ENCODE assay signal across 9 cellular contexts in the genomic region with DNA sequence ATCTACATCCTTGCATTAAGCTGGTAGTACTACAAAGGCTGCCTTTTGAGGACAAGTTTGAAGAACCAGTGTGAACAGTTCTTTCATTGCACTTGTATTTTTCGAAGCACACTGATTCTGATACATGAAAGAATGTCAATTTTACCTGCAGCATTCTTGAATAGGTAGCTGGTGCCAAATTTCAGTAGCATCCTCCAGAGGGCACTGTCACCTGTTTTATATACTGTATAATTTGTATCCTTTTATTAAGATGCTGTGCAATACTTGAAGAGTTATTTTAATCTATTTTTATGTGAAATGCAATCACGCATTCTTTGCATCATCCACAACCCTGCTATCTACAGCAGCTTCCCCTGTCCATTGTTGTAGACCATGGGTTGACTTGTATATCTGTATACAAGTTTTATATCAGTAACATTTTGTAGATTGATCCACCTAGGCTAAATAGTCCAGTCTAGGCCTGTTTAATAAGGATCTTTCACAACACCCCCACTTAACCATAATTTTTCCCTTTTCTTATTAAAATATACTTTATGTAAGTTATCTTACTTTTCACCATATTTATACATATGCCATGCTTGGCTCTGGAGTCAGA.
DNase-seq lines count a peak whose midpoint lies in the region; ATAC-seq, FAIRE-seq and TF ChIP-seq lines count a peak whose summit lies in the region.
"Had no signal": no experiment of that assay in that cellular context is flagged by ENCODE, and none has a peak within 500 bp of the region (broad histone marks: within the 10 kb centered on the region; RNA-seq: fewer than 3 reads in every experiment).

No MANE protein-coding gene starts in this region.

- dilution Hi-C loops in endothelial cell of umbilical vein (cut with MboI; ENCODE audit: extremely low pct_ligation_motif_present, low sequenced_read_pairs) = no loop called here

- no peak overlapping the region for H3K4me3 ChIP-seq in endothelial cell of umbilical vein (replicated peaks in 1 of 3; ENCODE audit: insufficient read depth in 1 of 3, low read depth in 1 of 3, low read length in 3 of 3)

- ATAC-seq in HG02678 (IDR thresholded peaks at IDR 0.05; ENCODE audit: unreplicated experiment) (no peak), HG03280 (IDR thresholded peaks at IDR 0.05; ENCODE audit: unreplicated experiment) (no peak)

- no peaks in the 10 kb centered on the region for H3K79me2 ChIP-seq in endothelial cell of umbilical vein (ENCODE audit: control insufficient read depth, insufficient read depth, low read length)

- no peaks in the 10 kb centered on the region for H4K20me1 ChIP-seq in endothelial cell of umbilical vein (replicated peaks; ENCODE audit: control insufficient read depth, extremely low read depth, insufficient read depth, low read length)

- no peaks in the 10 kb centered on the region for H3K27me3 ChIP-seq in endothelial cell of umbilical vein (ENCODE audit: control insufficient read depth in 2 of 2, insufficient read depth in 2 of 2, low read length in 2 of 2)

- BruUV-seq in endothelial cell of umbilical vein (replicated peaks; lab: Mats Ljungman, UMichigan) = no TSS peak

- H2AFZ ChIP-seq in endothelial cell of umbilical vein (ENCODE audit: low read depth, low read length) = no peak overlapping the region

- no peak overlapping the region for H3K4me2 ChIP-seq in endothelial cell of umbilical vein (ENCODE audit: insufficient read depth, low read length)

- no peak overlapping the region for H3K9ac ChIP-seq in endothelial cell of umbilical vein (replicated peaks; ENCODE audit: extremely low read depth, insufficient read depth, low read length)

- CTCF ChIA-PET in endothelial cell of umbilical vein (lab: Charles Lee) = interaction anchor here (0.6 to 4.0 kb wide), 39 partner anchors 8 to 666 kb away, joined by 3 to 63 read pairs (median 4); no protein-coding TSS in a partner anchor

- POLR2A ChIA-PET in endothelial cell of umbilical vein (lab: Charles Lee) = interaction anchor here (0.5 kb wide), 1 partner anchor 100 kb away, joined by 6 read pairs; no protein-coding TSS in a partner anchor

- no peaks in the 10 kb centered on the region for H3K9me3 ChIP-seq in endothelial cell of umbilical vein (replicated peaks; ENCODE audit: control insufficient read depth, insufficient read depth, low read length)

- TF ChIP-seq POLR2A in endothelial cell of umbilical vein (IDR thresholded peaks at IDR 0.05; ENCODE audit: low read depth, low read length) = no peak

- intact Hi-C loops in endothelial cell of umbilical vein (cut with micrococcal nuclease) = loop anchor here (1.0 to 10.0 kb wide), 4 partner anchors 229 to 628 kb away; no protein-coding TSS in a partner anchor

- no peaks in the 10 kb centered on the region for H3K36me3 ChIP-seq in endothelial cell of umbilical vein (ENCODE audit: control insufficient read depth in 2 of 2, extremely low read depth in 1 of 2, insufficient read depth in 2 of 2, low read length in 2 of 2)

- TF ChIP-seq CTCF in endothelial cell of umbilical vein (IDR thresholded peaks at IDR 0.05; ENCODE audit: extremely low read depth in 1 of 2, insufficient read depth in 1 of 2, low read depth in 1 of 2, low read length in 2 of 2) = peak; percentile 40 to 49

- no peaks in the 10 kb centered on the region for H3K9me1 ChIP-seq in endothelial cell of umbilical vein (replicated peaks; ENCODE audit: control insufficient read depth, extremely low read depth, insufficient read depth, low read length)

- FAIRE-seq in endothelial cell of umbilical vein (lab: Jason Lieb, UNC) = no peak
- FAIRE-seq: A204.1 had no signal

- H3K4me1 ChIP-seq in endothelial cell of umbilical vein (ENCODE audit: control insufficient read depth, extremely low read depth, insufficient read depth, low read length) = no peaks in the 10 kb centered on the region

- H3K27ac ChIP-seq in endothelial cell of umbilical vein (ENCODE audit: insufficient read depth, low read depth, low read length) = no peak overlapping the region

- DNase-seq in DMS 273 (lab: John Stamatoyannopoulos, UW; ENCODE audit: unreplicated experiment) = peak; percentile 2
- no peak for DNase-seq in DMS 273 treated with DMSO at 0.1 percent for 48 hours (lab: John Stamatoyannopoulos, UW)
- peak; percentile 24 for DNase-seq in NCI-H345 treated with DMSO at 0.1 percent for 48 hours (lab: John Stamatoyannopoulos, UW; ENCODE audit: unreplicated experiment)
- DNase-seq in endothelial cell of umbilical vein (ENCODE audit: low read depth, low spot score) = peak; percentile 74
- DNase-seq in pons (ENCODE audit: low spot score) = peak; percentile 19
- no peak for DNase-seq in superior temporal gyrus (ENCODE audit: extremely low spot score)

TF ChIP-seq in endothelial cell of umbilical vein, 7 proteins besides CTCF, POLR2A, EP300 and RAD21:
- TF ChIP-seq FOS (IDR thresholded peaks at IDR 0.05; ENCODE audit: borderline replicate concordance, insufficient read depth, low read length) (no peak), POLR2AphosphoS5 (IDR thresholded peaks at IDR 0.05; ENCODE audit: insufficient read depth, low read depth, low read length) (no peak), MYC (IDR thresholded peaks at IDR 0.05; ENCODE audit: low read depth, low read length) (no peak), GATA2 (IDR thresholded peaks at IDR 0.05; ENCODE audit: insufficient read depth, insufficient read length, low read depth, low read length) (no peak)

Comparison
In these comparisons a context has a peak if more than half of its experiments do, and no peak if none do; other contexts are left out.
1. DNase-seq: peak in DMS 273 (single experiment), NCI-H345 treated with DMSO at 0.1 percent for 48 hours (single experiment), endothelial cell of umbilical vein (single experiment) and pons (single experiment); none in DMS 273 treated with DMSO at 0.1 percent for 48 hours (single experiment) and superior temporal gyrus (single experiment).